Comparison of ENCODE assay signal across 25 cellular contexts in genomic region chr7:115350764-115351163, GRCh38.
A peak's percentile ranks its signal among the peaks of the same experiment; 100 is the strongest.
DNase-seq lines count a peak whose midpoint lies in the region; ATAC-seq, FAIRE-seq and TF ChIP-seq lines count a peak whose summit lies in the region.
"Had no signal": no experiment of that assay in that cellular context is flagged by ENCODE, and none has a peak within 500 bp of the region (broad histone marks: within the 10 kb centered on the region; RNA-seq: fewer than 3 reads in every experiment).

No MANE protein-coding gene starts in this region.

- intact Hi-C loops in IMR-90 (cut with micrococcal nuclease) = loop anchor here (10.0 kb wide), 2 partner anchors 774 to 1266 kb away; no protein-coding TSS in a partner anchor

- H2AFZ ChIP-seq in IMR-90 (replicated peaks; ENCODE audit: low read length, poor library complexity) = no peak overlapping the region
- H2AFZ ChIP-seq: GM23248 had no signal

- no peak overlapping the region for H2AK9ac ChIP-seq in IMR-90 (replicated peaks; ENCODE audit: low read depth, low read length, poor library complexity)

- TF ChIP-seq CTCF in IMR-90 (conservative IDR thresholded peaks at IDR 0.05; ENCODE audit: low read depth, low read length) = no peak
- TF ChIP-seq CTCF in bronchial epithelial cell (IDR thresholded peaks at IDR 0.05; ENCODE audit: insufficient read depth, low read length, severe bottlenecking) = no peak
- no peak for TF ChIP-seq CTCF in fibroblast of villous mesenchyme (IDR thresholded peaks at IDR 0.05; ENCODE audit: insufficient read depth, low read depth, low read length)
- TF ChIP-seq CTCF in GM10248 (IDR thresholded peaks at IDR 0.05; ENCODE audit: control extremely low read depth, extremely low read depth, low read depth, missing control alignments) = no peak

- dilution Hi-C loops in IMR-90 (cut with HindIII; ENCODE audit: low sequenced_read_pairs, unreplicated experiment) = no loop called here

- H3K27me3 ChIP-seq in IMR-90 (ENCODE audit: control insufficient read depth, insufficient read depth, low read length) (no peaks in the 10 kb centered on the region), bronchial epithelial cell (ENCODE audit: control insufficient read depth, insufficient read depth, low read length) (no peaks in the 10 kb centered on the region)
- H3K27me3 ChIP-seq: BE2C; BLaER1 treated with 17β-estradiol and CSF1 and Interleukin-3, amounts not matched to agents 10 nM and 100 nM had no signal

- in situ Hi-C loops in IMR-90 (cut with MboI; ENCODE audit: low sequenced_read_pairs) = no loop called here

- H3K27ac ChIP-seq in IMR-90 (ENCODE audit: insufficient read depth, low read length) = no peak overlapping the region
- H3K27ac ChIP-seq: A549; BLaER1 treated with 17β-estradiol and CSF1 and Interleukin-3, amounts not matched to agents 10 nM and 100 nM; GM23248 had no signal

- no peak overlapping the region for H3K27ac Mint-ChIP-seq in activated naive CD4-positive, alpha-beta T cell treated with anti-CD3 and anti-CD28 coated beads, Interleukin-2, amount 50 U/mL, for 72 hours
- no peak overlapping the region for H3K27ac Mint-ChIP-seq in immature natural killer cell
- H3K27ac Mint-ChIP-seq: CD14-positive monocyte; CD4-positive, alpha-beta T cell; CD8-positive, alpha-beta memory T cell; H9 had no signal

- H3K4me1 Mint-ChIP-seq in immature natural killer cell = no peaks in the 10 kb centered on the region
- H3K4me1 Mint-ChIP-seq: CD14-positive monocyte; CD8-positive, alpha-beta memory T cell; H9 had no signal

- no peaks in the 10 kb centered on the region for H3K36me3 Mint-ChIP-seq in activated naive CD4-positive, alpha-beta T cell treated with anti-CD3 and anti-CD28 coated beads, Interleukin-2, amount 50 U/mL, for 72 hours
- no peaks in the 10 kb centered on the region for H3K36me3 Mint-ChIP-seq in immature natural killer cell
- H3K36me3 Mint-ChIP-seq: CD14-positive monocyte; CD8-positive, alpha-beta memory T cell had no signal

- no peak overlapping the region for H4K5ac ChIP-seq in IMR-90 (ENCODE audit: low read depth, low read length)

- no peak overlapping the region for H3K56ac ChIP-seq in IMR-90 (ENCODE audit: extremely low read depth, insufficient read depth, low read length)

- H3K4me3 Mint-ChIP-seq in immature natural killer cell = no peak overlapping the region
- H3K4me3 Mint-ChIP-seq: CD14-positive monocyte; CD4-positive, alpha-beta T cell; CD8-positive, alpha-beta memory T cell; H9 had no signal

- no peak overlapping the region for H2BK15ac ChIP-seq in IMR-90 (ENCODE audit: low read depth, low read length)

- no peaks in the 10 kb centered on the region for H4K20me1 ChIP-seq in IMR-90 (ENCODE audit: insufficient read depth, low read length)
- H4K20me1 ChIP-seq: BLaER1 treated with 17β-estradiol and CSF1 and Interleukin-3, amounts not matched to agents 10 nM and 100 nM had no signal

- no peak for FAIRE-seq in bronchial epithelial cell (lab: Jason Lieb, UNC)
- FAIRE-seq: A549, D721Med, GM12892, H1 had no signal

- peaks cover 0 to 6% (median 1%) of the 10 kb centered on the region in 3 donors for H3K27me3 Mint-ChIP-seq in immature natural killer cell (ENCODE audit: low read depth in 3 of 3)
- H3K27me3 Mint-ChIP-seq: CD4-positive, alpha-beta T cell had no signal

- no peak overlapping the region for H2BK120ac ChIP-seq in IMR-90 (ENCODE audit: low read depth, low read length)

- no peaks in the 10 kb centered on the region for H3K9me3 Mint-ChIP-seq in activated naive CD4-positive, alpha-beta T cell treated with anti-CD3 and anti-CD28 coated beads, Interleukin-2, amount 50 U/mL, for 72 hours
- no peaks in the 10 kb centered on the region for H3K9me3 Mint-ChIP-seq in immature natural killer cell
- H3K9me3 Mint-ChIP-seq: CD14-positive monocyte; CD4-positive, alpha-beta T cell; CD8-positive, alpha-beta memory T cell; H9 had no signal

- H4K8ac ChIP-seq in IMR-90 (ENCODE audit: low read depth in 2 of 2, low read length in 2 of 2) = no peak overlapping the region

- H2AK5ac ChIP-seq in IMR-90 (ENCODE audit: low read depth, low read length) = no peak overlapping the region

- no peak overlapping the region for H3K4ac ChIP-seq in IMR-90 (ENCODE audit: low read depth, low read length)

- H3K9me1 ChIP-seq in IMR-90 (ENCODE audit: insufficient read depth, low read length) = no peaks in the 10 kb centered on the region

- no peak overlapping the region for H3K18ac ChIP-seq in IMR-90 (ENCODE audit: low read depth, low read length)

- no peak overlapping the region for H3K14ac ChIP-seq in IMR-90 (replicated peaks; ENCODE audit: low read depth, low read length)

- H3K4me3 ChIP-seq in IMR-90 (ENCODE audit: insufficient read depth, low read depth, low read length) (no peak overlapping the region), bronchial epithelial cell (ENCODE audit: low read depth, low read length) (no peak overlapping the region), fibroblast of villous mesenchyme (ENCODE audit: low read depth, low read length) (no peak overlapping the region)
- H3K4me3 ChIP-seq: A549; BLaER1 treated with 17β-estradiol and CSF1 and Interleukin-3, amounts not matched to agents 10 nM and 100 nM; GM23248 had no signal

- no peaks in the 10 kb centered on the region for H3K79me1 ChIP-seq in IMR-90 (ENCODE audit: low read depth in 1 of 2, low read length in 2 of 2)

- CTCF ChIA-PET in IMR-90 (lab: Yijun Ruan, JAX) = no interaction called here
- CTCF ChIA-PET in GM10248 (lab: Yijun Ruan, JAX) = no interaction called here

- no peak for TF ChIP-seq POLR2A in IMR-90 (IDR thresholded peaks at IDR 0.05; ENCODE audit: low read depth, low read length)

- no peak overlapping the region for H4K91ac ChIP-seq in IMR-90 (ENCODE audit: insufficient read depth, low read depth, low read length)

- DNase-seq in IMR-90 (peak; percentile 5), bronchial epithelial cell (ENCODE audit: low read depth) (peak; percentile 51), fibroblast of villous mesenchyme (ENCODE audit: low read depth) (peak; percentile 1), GM10248 (ENCODE audit: extremely low spot score) (no peak), immature natural killer cell (no peak)
- no peak for DNase-seq in activated naive CD4-positive, alpha-beta T cell treated with anti-CD3 and anti-CD28 coated beads, Interleukin-2, amount 50 U/mL, for 72 hours (ENCODE audit: low spot score in 2 of 2)
- DNase-seq: 8988T; ACHN; AML-193; BE2C; CD4-positive, alpha-beta T cell; CD8-positive, alpha-beta memory T cell; DMS 273 treated with DMSO at 0.1 percent for 48 hours; DMS79; EL; GF-D8; GM23248; H9 had no signal

- POLR2A ChIA-PET in IMR-90 (lab: Charles Lee; ENCODE audit: unreplicated experiment) (no interaction called here), GM10248 (lab: Yijun Ruan, JAX) (no interaction called here)

- H2BK20ac ChIP-seq in IMR-90 (ENCODE audit: low read depth, low read length) = no peak overlapping the region

- TF ChIP-seq RAD21 in IMR-90 (IDR thresholded peaks at IDR 0.05; ENCODE audit: low read length) = no peak

- H3K36me3 ChIP-seq in IMR-90 (ENCODE audit: control insufficient read depth, insufficient read depth, low read length) (no peaks in the 10 kb centered on the region), bronchial epithelial cell (ENCODE audit: control insufficient read depth, insufficient read depth, low read length) (no peaks in the 10 kb centered on the region)
- H3K36me3 ChIP-seq: BE2C; BLaER1 treated with 17β-estradiol and CSF1 and Interleukin-3, amounts not matched to agents 10 nM and 100 nM had no signal

- no peak overlapping the region for H3K4me2 ChIP-seq in IMR-90 (ENCODE audit: low read depth, low read length)
- H3K4me2 ChIP-seq: A549; BLaER1 treated with 17β-estradiol and CSF1 and Interleukin-3, amounts not matched to agents 10 nM and 100 nM had no signal

- no TSS peak for BruUV-seq in IMR-90 (replicated peaks; lab: Mats Ljungman, UMichigan)

- H3K9me3 ChIP-seq in IMR-90 (ENCODE audit: control insufficient read depth, insufficient read depth, low read length) = no peaks in the 10 kb centered on the region
- H3K9me3 ChIP-seq: A549; BE2C; BLaER1 treated with 17β-estradiol and CSF1 and Interleukin-3, amounts not matched to agents 10 nM and 100 nM had no signal

- ATAC-seq in IMR-90 (ENCODE audit: low read depth) = no peak
- ATAC-seq in activated naive CD4-positive, alpha-beta T cell treated with anti-CD3 and anti-CD28 coated beads, Interleukin-2, amount 50 U/mL, for 72 hours = no peak
- ATAC-seq: A549, HCT116 had no signal

- H2BK5ac ChIP-seq in IMR-90 (ENCODE audit: low read depth, low read length, poor library complexity, severe bottlenecking) = no peak overlapping the region

- H3K23ac ChIP-seq in IMR-90 (ENCODE audit: low read depth, low read length) = no peak overlapping the region

- no CpG with 5 or more reads among the region's 1 CpG for WGBS in IMR-90 (ENCODE audit: extremely low coverage in 2 of 2, insufficient read length in 1 of 2), 2 experiments

- peaks cover 4% of the 10 kb centered on the region; the same call in 1 of the 2 replicates for H3K4me1 ChIP-seq in IMR-90 (ENCODE audit: control insufficient read depth, insufficient read depth, low read length)
- H3K4me1 ChIP-seq: BE2C; BLaER1 treated with 17β-estradiol and CSF1 and Interleukin-3, amounts not matched to agents 10 nM and 100 nM had no signal

- H3K9ac ChIP-seq in IMR-90 (ENCODE audit: low read depth, low read length) = no peak overlapping the region
- H3K9ac ChIP-seq: BLaER1 treated with 17β-estradiol and CSF1 and Interleukin-3, amounts not matched to agents 10 nM and 100 nM; GM23248 had no signal

TF ChIP-seq in IMR-90, 13 proteins besides CTCF, POLR2A, EP300 and RAD21 (continues in another document):
- no peak for TF ChIP-seq RFX5 (IDR thresholded peaks at IDR 0.05; ENCODE audit: low read depth, low read length)
- TF ChIP-seq, protein P1, sequence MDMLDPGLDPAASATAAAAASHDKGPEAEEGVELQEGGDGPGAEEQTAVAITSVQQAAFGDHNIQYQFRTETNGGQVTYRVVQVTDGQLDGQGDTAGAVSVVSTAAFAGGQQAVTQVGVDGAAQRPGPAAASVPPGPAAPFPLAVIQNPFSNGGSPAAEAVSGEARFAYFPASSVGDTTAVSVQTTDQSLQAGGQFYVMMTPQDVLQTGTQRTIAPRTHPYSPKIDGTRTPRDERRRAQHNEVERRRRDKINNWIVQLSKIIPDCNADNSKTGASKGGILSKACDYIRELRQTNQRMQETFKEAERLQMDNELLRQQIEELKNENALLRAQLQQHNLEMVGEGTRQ (IDR thresholded peaks at IDR 0.05; ENCODE audit: low read depth, low read length) = no peak
- TF ChIP-seq CEBPB (IDR thresholded peaks at IDR 0.05; ENCODE audit: low read depth, low read length) = no peak
- TF ChIP-seq NFE2L2 (IDR thresholded peaks at IDR 0.05; ENCODE audit: low read depth, low read length) = no peak
- no peak for TF ChIP-seq MAZ (IDR thresholded peaks at IDR 0.05; ENCODE audit: borderline replicate concordance, low read depth, low read length)
- TF ChIP-seq MXI1 (IDR thresholded peaks at IDR 0.05; ENCODE audit: borderline replicate concordance, low read depth, low read length) = no peak
- no peak for TF ChIP-seq CHD1 (IDR thresholded peaks at IDR 0.05; ENCODE audit: low read depth, low read length)
- no peak for TF ChIP-seq FOS (IDR thresholded peaks at IDR 0.05; ENCODE audit: low read depth, low read length)

Comparison
In these comparisons a context has a peak if more than half of its experiments do, and no peak if none do; other contexts are left out.
1. DNase-seq: peak in IMR-90 (single experiment), bronchial epithelial cell (single experiment) and fibroblast of villous mesenchyme (single experiment); none in activated naive CD4-positive, alpha-beta T cell treated with anti-CD3 and anti-CD28 coated beads, Interleukin-2, amount 50 U/mL, for 72 hours (0 of 2), GM10248 (single experiment) and immature natural killer cell (0 of 3).